In genomic region chr10:70131560-70131937, GRCh38 we compare ENCODE assay signal across 13 cellular contexts. TPM values are rescaled to one million over a fixed set of nuclear protein-coding genes. Genes with fewer than 3 reads are reported as not detected.
A peak's percentile ranks its signal among the peaks of the same experiment; 100 is the strongest.
DNase-seq lines count a peak whose midpoint lies in the region; ATAC-seq and TF ChIP-seq lines count a peak whose summit lies in the region.
"Had no signal": no experiment of that assay in that cellular context is flagged by ENCODE, and none has a peak within 500 bp of the region (broad histone marks: within the 10 kb centered on the region; RNA-seq: fewer than 3 reads in every experiment).

No MANE protein-coding gene starts in this region.

- H3K9me3 Mint-ChIP-seq in T-helper 2 cell treated with Interferon-gamma antibody and Interleukin-4, amounts not matched to agents 5 μg/mL and 100 μg/mL, for 36 hours = no peaks in the 10 kb centered on the region
- no peaks in the 10 kb centered on the region for H3K9me3 Mint-ChIP-seq in stimulated activated memory B cell treated with anti-CD40 and anti-IgM and Interleukin-4, amounts not matched to agents 10 μg/mL and 1 μg/mL and 100 μg/mL, for 72 hours

- H3K36me3 Mint-ChIP-seq in T-helper 2 cell treated with Interferon-gamma antibody and Interleukin-4, amounts not matched to agents 5 μg/mL and 100 μg/mL, for 36 hours (ENCODE audit: low read depth) = no peaks in the 10 kb centered on the region
- peaks cover 17% of the 10 kb centered on the region for H3K36me3 Mint-ChIP-seq in stimulated activated memory B cell treated with anti-CD40 and anti-IgM and Interleukin-4, amounts not matched to agents 10 μg/mL and 1 μg/mL and 100 μg/mL, for 72 hours

- intact Hi-C loops in right cardiac atrium (cut with DNase I) = no loop called here

- H3K4me1 ChIP-seq in right cardiac atrium (ENCODE audit: control insufficient read depth, insufficient read depth, low read length) = peaks cover 5% of the 10 kb centered on the region

- ATAC-seq in right cardiac atrium (peak in 1 of 2 donors; percentile 11), HG02763 (IDR thresholded peaks at IDR 0.05; ENCODE audit: unreplicated experiment) (no peak)
- no peak for ATAC-seq in stimulated activated memory B cell treated with anti-CD40 and anti-IgM and Interleukin-4, amounts not matched to agents 10 μg/mL and 1 μg/mL and 100 μg/mL, for 72 hours

- DNase-seq in T-helper 2 cell treated with Interferon-gamma antibody and Interleukin-4, amounts not matched to agents 5 μg/mL and 100 μg/mL, for 36 hours (ENCODE audit: low spot score) = no peak
- DNase-seq in T-helper 2 cell (no peak), right cardiac atrium (no peak), RKO (ENCODE audit: low spot score) (no peak), DMS 273 (lab: John Stamatoyannopoulos, UW; ENCODE audit: unreplicated experiment) (no peak)
- DNase-seq: activated gamma-delta T cell treated with Interleukin-2 at 50 U/mL for 16 hours; mesendoderm; NCI-H345; stimulated activated CD8-positive, alpha-beta memory T cell treated with anti-CD3 and anti-CD28 coated beads, Interleukin-4, amount 100 ng/mL, for 48 hours had no signal

- no peaks in the 10 kb centered on the region for H3K9me3 ChIP-seq in right cardiac atrium (ENCODE audit: control insufficient read depth, low read length)

- H3K4me1 Mint-ChIP-seq in T-helper 2 cell treated with Interferon-gamma antibody and Interleukin-4, amounts not matched to agents 5 μg/mL and 100 μg/mL, for 36 hours (ENCODE audit: low read depth) = peaks cover 9% of the 10 kb centered on the region
- peaks cover 26% of the 10 kb centered on the region for H3K4me1 Mint-ChIP-seq in stimulated activated memory B cell treated with anti-CD40 and anti-IgM and Interleukin-4, amounts not matched to agents 10 μg/mL and 1 μg/mL and 100 μg/mL, for 72 hours

- H3K4me3 Mint-ChIP-seq in T-helper 2 cell treated with Interferon-gamma antibody and Interleukin-4, amounts not matched to agents 5 μg/mL and 100 μg/mL, for 36 hours = peak overlapping the region; percentile 81
- peak overlapping the region; percentile 95 for H3K4me3 Mint-ChIP-seq in stimulated activated memory B cell treated with anti-CD40 and anti-IgM and Interleukin-4, amounts not matched to agents 10 μg/mL and 1 μg/mL and 100 μg/mL, for 72 hours

- WGBS in right cardiac atrium = 98% methylated on average over 4 of the region's 4 CpGs

- H3K27me3 Mint-ChIP-seq in T-helper 2 cell treated with Interferon-gamma antibody and Interleukin-4, amounts not matched to agents 5 μg/mL and 100 μg/mL, for 36 hours (ENCODE audit: low read depth) = no peaks in the 10 kb centered on the region
- no peaks in the 10 kb centered on the region for H3K27me3 Mint-ChIP-seq in stimulated activated memory B cell treated with anti-CD40 and anti-IgM and Interleukin-4, amounts not matched to agents 10 μg/mL and 1 μg/mL and 100 μg/mL, for 72 hours

- no peaks in the 10 kb centered on the region for H3K27me3 ChIP-seq in right cardiac atrium (ENCODE audit: control insufficient read depth, insufficient read depth)

- peak overlapping the region; percentile 83 for H3K4me3 ChIP-seq in WI38 (ENCODE audit: low read depth, low read length)
- H3K4me3 ChIP-seq in right cardiac atrium (ENCODE audit: low read length) = peak overlapping the region; percentile 74

- no peak for TF ChIP-seq CTCF in WI38 (IDR thresholded peaks at IDR 0.05; ENCODE audit: low read depth, low read length)

- no peak overlapping the region for H3K27ac Mint-ChIP-seq in T-helper 2 cell treated with Interferon-gamma antibody and Interleukin-4, amounts not matched to agents 5 μg/mL and 100 μg/mL, for 36 hours
- H3K27ac Mint-ChIP-seq in stimulated activated memory B cell treated with anti-CD40 and anti-IgM and Interleukin-4, amounts not matched to agents 10 μg/mL and 1 μg/mL and 100 μg/mL, for 72 hours = no peak overlapping the region

- peak overlapping the region; percentile 9 for H3K27ac ChIP-seq in right cardiac atrium (ENCODE audit: low read length)
- H3K27ac ChIP-seq: C4-2B had no signal

RNA-seq across cellular contexts. Expression of gene AIFM2, which starts 1.1 kb away (rescaled TPM):
- 10 to 100 TPM in 2 of 4 donors, 1 to 10 TPM in 2; 8.5 to 14.0 (median 9.7) TPM for total RNA-seq in right cardiac atrium
- 11.4 TPM for polyA plus RNA-seq in right cardiac atrium

RNA-seq across cellular contexts. Expression of gene TYSND1, which starts 15.0 kb away (rescaled TPM):
- 1 to 10 TPM; 4.3 to 6.4 (median 5.0) TPM for total RNA-seq in right cardiac atrium
- 3.9 TPM for polyA plus RNA-seq in right cardiac atrium

RNA-seq across cellular contexts. Expression of gene SAR1A, which starts 38.8 kb away (rescaled TPM):
- 100 to 1,000 TPM in 2 of 4 donors, 10 to 100 TPM in 2; 89.2 to 147 (median 98.9) TPM for total RNA-seq in right cardiac atrium
- 39.8 TPM for polyA plus RNA-seq in right cardiac atrium
